Comparison of ENCODE assay signal across 14 cellular contexts in the genomic region with DNA sequence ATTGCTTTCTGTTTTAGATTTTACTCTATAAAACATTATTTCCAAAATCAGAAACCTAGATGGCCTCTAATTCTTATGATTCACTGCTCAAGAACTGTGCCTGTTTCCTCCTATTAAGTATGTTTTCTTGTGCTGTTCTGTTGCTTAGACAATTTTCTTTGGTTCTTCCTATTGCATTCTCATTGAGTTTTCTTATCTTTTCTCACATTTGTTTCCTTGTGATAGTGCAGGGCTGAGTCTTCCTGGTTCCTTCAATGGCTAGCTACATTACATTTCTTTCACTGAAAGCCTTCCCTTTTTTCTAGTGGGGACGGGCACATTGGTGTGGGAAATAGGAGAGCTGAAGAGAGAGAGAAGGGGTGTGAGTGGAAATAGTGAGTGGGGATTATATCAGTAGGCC.
"Had no signal": no experiment of that assay in that cellular context is flagged by ENCODE, and none has a peak within 500 bp of the region (broad histone marks: within the 10 kb centered on the region; RNA-seq: fewer than 3 reads in every experiment).

No MANE protein-coding gene starts in this region.

- H3K27me3 ChIP-seq: testis had no signal

- H3K36me3 Mint-ChIP-seq: activated naive CD4-positive, alpha-beta T cell treated with anti-CD3 and anti-CD28 coated beads, Interleukin-2, amount 10 ng/mL, durations not matched to agents 7 days and 5 days; natural killer cell treated with Interleukin-12 subunit alpha and Interleukin-12 subunit beta and Interleukin-15 and Interleukin-18, amount 100 ng/mL, for 72 hours had no signal

- H3K9me3 ChIP-seq: testis had no signal

- H3K4me1 ChIP-seq: testis had no signal

- ATAC-seq: activated T-helper 17 cell treated with anti-CD3 and anti-CD28 coated beads, Interleukin-2, amount 50 U/mL, for 72 hours; natural killer cell treated with Interleukin-12 subunit alpha and Interleukin-12 subunit beta and Interleukin-15 and Interleukin-18, amount 100 ng/mL, for 72 hours had no signal

- H3K9me3 Mint-ChIP-seq: stimulated activated naive CD8-positive, alpha-beta T cell treated with anti-CD3 and anti-CD28 coated beads, Interleukin-15, Interleukin-2, amounts not matched to agents 100 ng/mL and 50 ng/mL, for 24 hours had no signal

- H3K4me3 ChIP-seq: coronary artery, testis had no signal

- H3K4me3 Mint-ChIP-seq: activated naive CD4-positive, alpha-beta T cell treated with anti-CD3 and anti-CD28 coated beads, Interleukin-2, amount 10 ng/mL, durations not matched to agents 7 days and 5 days; activated T-helper 17 cell treated with anti-CD3 and anti-CD28 coated beads, Interleukin-2, amount 50 U/mL, for 72 hours; natural killer cell treated with Interleukin-12 subunit alpha and Interleukin-12 subunit beta and Interleukin-15 and Interleukin-18, amount 100 ng/mL, for 72 hours; stimulated activated naive CD8-positive, alpha-beta T cell treated with anti-CD3 and anti-CD28 coated beads, Interleukin-15, Interleukin-2, amounts not matched to agents 100 ng/mL and 50 ng/mL, for 24 hours had no signal

- H3K27ac ChIP-seq: coronary artery, testis had no signal

- H3K27ac Mint-ChIP-seq: activated naive CD4-positive, alpha-beta T cell treated with anti-CD3 and anti-CD28 coated beads, Interleukin-2, amount 10 ng/mL, durations not matched to agents 7 days and 5 days; activated T-helper 17 cell treated with anti-CD3 and anti-CD28 coated beads, Interleukin-2, amount 50 U/mL, for 72 hours; natural killer cell treated with Interleukin-12 subunit alpha and Interleukin-12 subunit beta and Interleukin-15 and Interleukin-18, amount 100 ng/mL, for 72 hours; stimulated activated naive CD8-positive, alpha-beta T cell treated with anti-CD3 and anti-CD28 coated beads, Interleukin-15, Interleukin-2, amounts not matched to agents 100 ng/mL and 50 ng/mL, for 24 hours had no signal

- DNase-seq: activated CD4-positive, alpha-beta T cell treated with anti-CD3 and anti-CD28 coated beads for 48 hours; activated naive CD4-positive, alpha-beta T cell treated with anti-CD3 and anti-CD28 coated beads, Interleukin-2, amount 10 ng/mL, durations not matched to agents 7 days and 5 days; activated T-cell treated with anti-CD3 and anti-CD28 coated beads for 4 hours; central memory CD4-positive, alpha-beta T cell; effector memory CD4-positive, alpha-beta T cell; left cardiac atrium; mammary epithelial cell; stimulated activated CD4-positive, alpha-beta T cell treated with anti-CD3 and anti-CD28 coated beads, Interleukin-4, amount 100 ng/mL, for 1 hour; stimulated activated CD8-positive, alpha-beta memory T cell treated with anti-CD3 and anti-CD28 coated beads, Interleukin-4, amount 100 ng/mL, for 48 hours; testis had no signal

- H3K27me3 Mint-ChIP-seq: activated naive CD4-positive, alpha-beta T cell treated with anti-CD3 and anti-CD28 coated beads, Interleukin-2, amount 10 ng/mL, durations not matched to agents 7 days and 5 days; activated T-helper 17 cell treated with anti-CD3 and anti-CD28 coated beads, Interleukin-2, amount 50 U/mL, for 72 hours; natural killer cell treated with Interleukin-12 subunit alpha and Interleukin-12 subunit beta and Interleukin-15 and Interleukin-18, amount 100 ng/mL, for 72 hours; stimulated activated naive CD8-positive, alpha-beta T cell treated with anti-CD3 and anti-CD28 coated beads, Interleukin-15, Interleukin-2, amounts not matched to agents 100 ng/mL and 50 ng/mL, for 24 hours had no signal

- H3K4me1 Mint-ChIP-seq: activated naive CD4-positive, alpha-beta T cell treated with anti-CD3 and anti-CD28 coated beads, Interleukin-2, amount 10 ng/mL, durations not matched to agents 7 days and 5 days; activated T-helper 17 cell treated with anti-CD3 and anti-CD28 coated beads, Interleukin-2, amount 50 U/mL, for 72 hours had no signal
